ENCODE assay signal across 13 cellular contexts in genomic region chr4:52869196-52869595, GRCh38. TPM values are rescaled to one million over a fixed set of nuclear protein-coding genes. Genes with fewer than 3 reads are reported as not detected.
DNase-seq lines count a peak whose midpoint lies in the region; ATAC-seq and TF ChIP-seq lines count a peak whose summit lies in the region.
"Had no signal": no experiment of that assay in that cellular context is flagged by ENCODE, and none has a peak within 500 bp of the region (broad histone marks: within the 10 kb centered on the region; RNA-seq: fewer than 3 reads in every experiment).

No MANE protein-coding gene starts in this region.

- no peak overlapping the region for H3K27ac ChIP-seq in WERI-Rb-1
- peak overlapping the region in 3 of 4 donors; percentile 42 to 49 (median 44) for H3K27ac ChIP-seq in gastrocnemius medialis
- H3K27ac ChIP-seq: body of pancreas had no signal

- ATAC-seq in left cardiac atrium (peak; percentile 61 to 81), gastrocnemius medialis (peak; percentile 45 to 69), GM21515 (IDR thresholded peaks at IDR 0.05; ENCODE audit: unreplicated experiment) (no peak)
- ATAC-seq: body of pancreas had no signal

- no peak overlapping the region for H3K4me3 ChIP-seq in WERI-Rb-1 (ENCODE audit: low read depth, low read length)
- peak overlapping the region in 3 of 4 donors; percentile 17 to 23 (median 21) for H3K4me3 ChIP-seq in gastrocnemius medialis
- H3K4me3 ChIP-seq: body of pancreas had no signal

- H3K9me3 ChIP-seq in WERI-Rb-1 (ENCODE audit: severe bottlenecking) (no peaks in the 10 kb centered on the region), gastrocnemius medialis (no peaks in the 10 kb centered on the region)
- H3K9me3 ChIP-seq: body of pancreas had no signal

- in situ Hi-C loops in gastrocnemius medialis (cut with MboI; ENCODE audit: low sequenced_read_pairs in 4 of 4) = loop anchor here in 1 of 4 donors (25.0 kb wide), 1 partner anchor 518 kb away; the partner anchor contains the start of gene FIP1L1

- no peak for TF ChIP-seq POLR2A in gastrocnemius medialis (IDR thresholded peaks at IDR 0.05)

- DNase-seq in GM03348 (ENCODE audit: low spot score) (peak; percentile 73), WERI-Rb-1 (peak; percentile 50), left cardiac atrium (peak; percentile 71), gastrocnemius medialis (peak in 1 of 2 donors; percentile 43), UCSD-AML1 (lab: John Stamatoyannopoulos, UW; ENCODE audit: unreplicated experiment) (no peak), NCI-H146 (lab: John Stamatoyannopoulos, UW) (no peak), glomerular visceral epithelial cell (ENCODE audit: extremely low spot score) (no peak)
- DNase-seq: CD8-positive, alpha-beta memory T cell; KBM-7; RPMI8226; stimulated activated naive CD4-positive, alpha-beta T cell treated with Interleukin-2 at 50 U/mL for 16 hours had no signal

- peaks cover 20 to 26% of the 10 kb centered on the region in 2 donors for H3K4me1 ChIP-seq in gastrocnemius medialis

- H3K36me3 ChIP-seq in WERI-Rb-1 = no peaks in the 10 kb centered on the region
- no peaks in the 10 kb centered on the region for H3K36me3 ChIP-seq in gastrocnemius medialis

- H3K27me3 ChIP-seq in WERI-Rb-1 (ENCODE audit: insufficient read depth, low read depth, severe bottlenecking) = no peaks in the 10 kb centered on the region
- H3K27me3 ChIP-seq in gastrocnemius medialis = no peaks in the 10 kb centered on the region
- H3K27me3 ChIP-seq: body of pancreas had no signal

- TF ChIP-seq CTCF in WERI-Rb-1 (IDR thresholded peaks at IDR 0.05; ENCODE audit: low read depth, low read length) = no peak
- no peak for TF ChIP-seq CTCF in gastrocnemius medialis (IDR thresholded peaks at IDR 0.05 in 4 of 5, conservative IDR thresholded peaks at IDR 0.05 in 1 of 5)

- intact Hi-C loops in left cardiac atrium (cut with DNase I) = loop anchor here in 1 of 2 donors (10.0 kb wide), 1 partner anchor 144 kb away; no protein-coding TSS in a partner anchor
- intact Hi-C loops in gastrocnemius medialis (cut with DNase I; ENCODE audit: low total_unique reads) = no loop called here

RNA-seq across cellular contexts. Expression of gene RASL11B, which starts 7.1 kb away (rescaled TPM):
- total RNA-seq in left cardiac atrium (1 to 10 TPM; 3.7 to 8.0 TPM), gastrocnemius medialis (under 1 TPM in 1 of 4 donors, not detected in 3; 0.18 TPM)

Comparison
In these comparisons a context has a peak if more than half of its experiments do, and no peak if none do; other contexts are left out.
1. DNase-seq: peak in GM03348 (single experiment), WERI-Rb-1 (single experiment) and left cardiac atrium (single experiment); none in UCSD-AML1 (single experiment), NCI-H146 (single experiment) and glomerular visceral epithelial cell (single experiment).